ENCODE assay signal across 16 cellular contexts in the genomic region with DNA sequence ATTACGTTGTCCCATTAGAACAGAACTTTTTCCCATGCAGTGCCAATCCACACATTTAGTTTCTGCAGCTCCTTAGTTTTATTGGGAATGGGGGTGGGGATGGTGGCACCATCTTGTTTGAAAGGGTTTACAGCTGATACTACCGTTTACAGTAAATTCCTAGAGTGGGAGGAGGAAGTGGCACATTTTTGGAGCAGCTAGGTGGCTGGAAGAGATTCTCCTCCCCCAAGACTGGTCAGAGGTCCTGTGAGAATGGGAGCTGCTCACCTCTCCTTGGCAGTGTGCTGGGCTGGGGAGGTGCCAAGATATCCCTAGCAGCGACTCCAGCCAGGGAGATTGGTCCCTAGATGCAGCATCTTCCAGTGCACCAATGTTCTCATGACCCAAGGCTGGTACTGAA. TPM values are rescaled to one million over a fixed set of nuclear protein-coding genes. Genes with fewer than 3 reads are reported as not detected.
DNase-seq lines count a peak whose midpoint lies in the region; ATAC-seq and TF ChIP-seq lines count a peak whose summit lies in the region.
"Had no signal": no experiment of that assay in that cellular context is flagged by ENCODE, and none has a peak within 500 bp of the region (broad histone marks: within the 10 kb centered on the region; RNA-seq: fewer than 3 reads in every experiment).

No MANE protein-coding gene starts in this region.

- H2BK5ac ChIP-seq in trophoblast cell (ENCODE audit: low read depth, low read length, poor library complexity), result no peak overlapping the region

- no peak overlapping the region for H3K18ac ChIP-seq in trophoblast cell (ENCODE audit: low read length)

- no peak for ATAC-seq in activated CD4-positive, alpha-beta T cell treated with anti-CD3 and anti-CD28 coated beads for 36 hours
- no peak for ATAC-seq in HG03280 (IDR thresholded peaks at IDR 0.05; ENCODE audit: unreplicated experiment)
- ATAC-seq: A549, esophagus mucosa, left cardiac atrium had no signal

- no peaks in the 10 kb centered on the region for H3K27me3 Mint-ChIP-seq in activated CD4-positive, alpha-beta T cell treated with anti-CD3 and anti-CD28 coated beads for 36 hours
- no peaks in the 10 kb centered on the region for H3K27me3 Mint-ChIP-seq in chondrocyte (ENCODE audit: low read depth)
- H3K27me3 Mint-ChIP-seq: activated naive CD8-positive, alpha-beta T cell treated with anti-CD3 and anti-CD28 coated beads, Interleukin-2, amount 10 ng/mL, durations not matched to agents 7 days and 5 days had no signal

- H3K4me3 ChIP-seq in trophoblast cell (ENCODE audit: low read depth, low read length), result no peak overlapping the region
- H3K4me3 ChIP-seq: A549 had no signal

- WGBS in trophoblast cell (ENCODE audit: extremely low coverage, insufficient coverage, insufficient read length), result no CpG with 5 or more reads among the region's 3 CpGs

- peak overlapping the region; percentile 15 for H2BK12ac ChIP-seq in trophoblast cell (ENCODE audit: low read length)

- H2AK5ac ChIP-seq in trophoblast cell (ENCODE audit: low read length), result no peak overlapping the region

- H3K27ac Mint-ChIP-seq in activated CD4-positive, alpha-beta T cell treated with anti-CD3 and anti-CD28 coated beads for 36 hours, result peak overlapping the region; percentile 98
- peak overlapping the region; percentile 27 for H3K27ac Mint-ChIP-seq in chondrocyte (ENCODE audit: unreplicated experiment)

- H4K12ac ChIP-seq in trophoblast cell (ENCODE audit: low read depth, low read length), result no peak overlapping the region

- no peak overlapping the region for H3K27ac ChIP-seq in trophoblast cell (ENCODE audit: low read depth, low read length)
- H3K27ac ChIP-seq: A549 had no signal

- H3K9ac ChIP-seq in trophoblast cell (ENCODE audit: low read length), result no peak overlapping the region

- POLR2A ChIA-PET in activated CD4-positive, alpha-beta T cell treated with anti-CD3 and anti-CD28 coated beads for 36 hours (lab: Charles Lee), result interaction anchor here (1.2 to 2.2 kb wide), 2 partner anchors 24 to 277 kb away, joined by 4 to 7 read pairs; no protein-coding TSS in a partner anchor

- H3K27me3 ChIP-seq in trophoblast cell (ENCODE audit: insufficient read depth, low read length), result no peaks in the 10 kb centered on the region

- H2BK120ac ChIP-seq in trophoblast cell (ENCODE audit: insufficient read depth, low read length, poor library complexity), result no peak overlapping the region

- H2AFZ ChIP-seq in trophoblast cell (ENCODE audit: insufficient read depth, low read length, poor library complexity), result no peak overlapping the region

- no peak for TF ChIP-seq CTCF in chondrocyte (IDR thresholded peaks at IDR 0.05)

- no peak overlapping the region for H3K14ac ChIP-seq in trophoblast cell (ENCODE audit: low read length)

- H3K4me3 Mint-ChIP-seq in activated CD4-positive, alpha-beta T cell treated with anti-CD3 and anti-CD28 coated beads for 36 hours, result peak overlapping the region; percentile 93
- no peak overlapping the region for H3K4me3 Mint-ChIP-seq in chondrocyte (ENCODE audit: unreplicated experiment)

- H3K79me2 ChIP-seq in trophoblast cell (ENCODE audit: control insufficient read depth, insufficient read depth, low read length, poor library complexity), result no peaks in the 10 kb centered on the region

- no peak overlapping the region for H4K8ac ChIP-seq in trophoblast cell (ENCODE audit: low read depth, low read length)

- no peaks in the 10 kb centered on the region for H3K79me1 ChIP-seq in trophoblast cell (ENCODE audit: low read length)

- no peaks in the 10 kb centered on the region for H3K36me3 Mint-ChIP-seq in activated CD4-positive, alpha-beta T cell treated with anti-CD3 and anti-CD28 coated beads for 36 hours (ENCODE audit: low read depth)
- no peaks in the 10 kb centered on the region for H3K36me3 Mint-ChIP-seq in chondrocyte (ENCODE audit: low read depth)
- H3K36me3 Mint-ChIP-seq: activated naive CD8-positive, alpha-beta T cell treated with anti-CD3 and anti-CD28 coated beads, Interleukin-2, amount 10 ng/mL, durations not matched to agents 7 days and 5 days had no signal

- DNase-seq in activated CD4-positive, alpha-beta T cell treated with anti-CD3 and anti-CD28 coated beads for 36 hours, result no peak
- no peak for DNase-seq in activated CD4-positive, alpha-beta T cell treated with anti-CD3 and anti-CD28 coated beads for 1 hour
- DNase-seq in NCI-H226, result peak; percentile 59
- no peak for DNase-seq in chondrocyte (ENCODE audit: low spot score)
- DNase-seq in trophoblast cell, result no peak
- DNase-seq in NCI-H128 (lab: John Stamatoyannopoulos, UW; ENCODE audit: unreplicated experiment), result no peak
- DNase-seq in NCI-H1417 (lab: John Stamatoyannopoulos, UW), result no peak
- DNase-seq: activated CD4-positive, alpha-beta T cell treated with anti-CD3 and anti-CD28 coated beads for 48 hours; activated naive CD8-positive, alpha-beta T cell treated with anti-CD3 and anti-CD28 coated beads, Interleukin-2, amount 10 ng/mL, durations not matched to agents 7 days and 5 days; left cardiac atrium; NCI-H1092 treated with DMSO at 0.1 percent for 48 hours; substantia nigra had no signal

- H3K4me1 ChIP-seq in trophoblast cell (ENCODE audit: control insufficient read depth in 1 of 2, insufficient read depth in 2 of 2, low read length in 2 of 2), result peaks cover 7 to 14% of the 10 kb centered on the region in 2 experiments

- no peak overlapping the region for H3K23ac ChIP-seq in trophoblast cell (ENCODE audit: low read length)

- H3K4ac ChIP-seq in trophoblast cell (ENCODE audit: low read depth, low read length), result no peak overlapping the region

- CTCF ChIA-PET in activated CD4-positive, alpha-beta T cell treated with anti-CD3 and anti-CD28 coated beads for 36 hours (lab: Charles Lee), result interaction anchor here (0.7 to 6.8 kb wide), 22 partner anchors 9 to 783 kb away, joined by 3 to 61 read pairs (median 6); a partner anchor contains a TSS

- H3K36me3 ChIP-seq in trophoblast cell (ENCODE audit: control insufficient read depth in 1 of 2, insufficient read depth in 2 of 2, low read length in 2 of 2), result no peaks in the 10 kb centered on the region

- intact Hi-C loops in activated CD4-positive, alpha-beta T cell treated with anti-CD3 and anti-CD28 coated beads for 36 hours (cut with DNase I, micrococcal nuclease), result loop anchor here (5.0 to 10.0 kb wide), 4 partner anchors 44 to 1029 kb away; partner anchors contain the start of gene TRAF3IP2 (in 1 of the 2)

- H3K4me1 Mint-ChIP-seq in activated CD4-positive, alpha-beta T cell treated with anti-CD3 and anti-CD28 coated beads for 36 hours, result peaks cover 68% of the 10 kb centered on the region
- peaks cover 52% of the 10 kb centered on the region for H3K4me1 Mint-ChIP-seq in chondrocyte (ENCODE audit: low read depth)

- no peak overlapping the region for H4K91ac ChIP-seq in trophoblast cell (ENCODE audit: low read depth, low read length)

- no peaks in the 10 kb centered on the region for H3K9me3 ChIP-seq in trophoblast cell (ENCODE audit: insufficient read depth, low read depth, low read length)
- H3K9me3 ChIP-seq: A549 had no signal

- no peak overlapping the region for H3K4me2 ChIP-seq in trophoblast cell (ENCODE audit: low read length)
- H3K4me2 ChIP-seq: A549 had no signal

- H3K9me3 Mint-ChIP-seq in activated CD4-positive, alpha-beta T cell treated with anti-CD3 and anti-CD28 coated beads for 36 hours (ENCODE audit: low read depth), result no peaks in the 10 kb centered on the region
- H3K9me3 Mint-ChIP-seq in chondrocyte (ENCODE audit: low read depth), result no peaks in the 10 kb centered on the region
- H3K9me3 Mint-ChIP-seq: activated naive CD8-positive, alpha-beta T cell treated with anti-CD3 and anti-CD28 coated beads, Interleukin-2, amount 10 ng/mL, durations not matched to agents 7 days and 5 days had no signal

RNA-seq across cellular contexts. Expression of gene CCN6, which starts 12.4 kb away (rescaled TPM):
- under 1 TPM; 0.26 to 0.32 TPM for total RNA-seq in activated CD4-positive, alpha-beta T cell treated with anti-CD3 and anti-CD28 coated beads for 36 hours
- not detected in 3 replicates for total RNA-seq in chondrocyte
- polyA plus RNA-seq in trophoblast cell (2013), result not detected in 2 replicates
- total RNA-seq: activated naive CD8-positive, alpha-beta T cell treated with anti-CD3 and anti-CD28 coated beads, Interleukin-2, amount 10 ng/mL, durations not matched to agents 7 days and 5 days; esophagus mucosa; left cardiac atrium; skeletal muscle tissue had no signal
- polyA plus RNA-seq: A549 had no signal

RNA-seq across cellular contexts. Expression of gene TUBE1, which starts 45.7 kb away (rescaled TPM):
- 10 to 100 TPM; 41.8 to 44.4 TPM for total RNA-seq in activated CD4-positive, alpha-beta T cell treated with anti-CD3 and anti-CD28 coated beads for 36 hours
- total RNA-seq in chondrocyte, result 13.8 to 24.8 TPM (median 23.9 TPM) in 3 replicates
- polyA plus RNA-seq in trophoblast cell (2013), result 8.0 and 8.4 TPM in 2 replicates

RNA-seq across cellular contexts. Expression of gene FAM229B, which starts 45.9 kb away (rescaled TPM):
- 1 to 10 TPM; 6.4 to 7.3 TPM for total RNA-seq in activated CD4-positive, alpha-beta T cell treated with anti-CD3 and anti-CD28 coated beads for 36 hours
- total RNA-seq in chondrocyte, result 25.7 to 37.5 TPM (median 27.9 TPM) in 3 replicates
- polyA plus RNA-seq in trophoblast cell (2013), result 4.5 and 5.7 TPM in 2 replicates
